ENCODE assay signal across 15 cellular contexts in genomic region chr7:139598642-139599041, GRCh38.
DNase-seq lines count a peak whose midpoint lies in the region; ATAC-seq and TF ChIP-seq lines count a peak whose summit lies in the region.
"Had no signal": no experiment of that assay in that cellular context is flagged by ENCODE, and none has a peak within 500 bp of the region (broad histone marks: within the 10 kb centered on the region; RNA-seq: fewer than 3 reads in every experiment).

No MANE protein-coding gene starts in this region.

- H3K36me3 Mint-ChIP-seq in progenitor cell of endocrine pancreas (ENCODE audit: insufficient read depth) = peaks cover 21% of the 10 kb centered on the region
- peaks cover 68% of the 10 kb centered on the region for H3K36me3 Mint-ChIP-seq in CD8-positive, alpha-beta T cell

- intact Hi-C loops in CD8-positive, alpha-beta T cell (cut with DNase I, micrococcal nuclease) = no loop called here

- peaks cover 48% of the 10 kb centered on the region for H3K36me3 ChIP-seq in CD8-positive, alpha-beta T cell (ENCODE audit: insufficient read depth, low read length)

- H3K9me3 Mint-ChIP-seq in progenitor cell of endocrine pancreas (ENCODE audit: low read depth) = no peaks in the 10 kb centered on the region
- no peaks in the 10 kb centered on the region for H3K9me3 Mint-ChIP-seq in CD8-positive, alpha-beta T cell

- POLR2A ChIA-PET in CD8-positive, alpha-beta T cell (lab: Charles Lee) = no interaction called here

- TF ChIP-seq CTCF in progenitor cell of endocrine pancreas (IDR thresholded peaks at IDR 0.05; ENCODE audit: unreplicated experiment) = no peak
- TF ChIP-seq CTCF in CD8-positive, alpha-beta T cell (IDR thresholded peaks at IDR 0.05) = no peak

- no peaks in the 10 kb centered on the region for H3K4me1 ChIP-seq in CD8-positive, alpha-beta T cell (ENCODE audit: insufficient read depth, low read length)
- H3K4me1 ChIP-seq: tibial artery had no signal

- H3K27ac ChIP-seq in CD8-positive, alpha-beta T cell (ENCODE audit: low read depth, low read length) = no peak overlapping the region
- H3K27ac ChIP-seq: tibial artery, WERI-Rb-1 had no signal

- H3K4me1 Mint-ChIP-seq in progenitor cell of endocrine pancreas (ENCODE audit: low read depth) = no peaks in the 10 kb centered on the region
- H3K4me1 Mint-ChIP-seq in CD8-positive, alpha-beta T cell (ENCODE audit: low read depth) = no peaks in the 10 kb centered on the region

- CTCF ChIA-PET in CD8-positive, alpha-beta T cell (lab: Charles Lee) = interaction anchor here (0.8 to 1.1 kb wide), 2 partner anchors 16 to 404 kb away, joined by 3 read pairs; no protein-coding TSS in a partner anchor

- H3K4me3 ChIP-seq in CD8-positive, alpha-beta T cell (ENCODE audit: low read depth, low read length) = no peak overlapping the region
- H3K4me3 ChIP-seq: tibial artery had no signal

- no peak for ATAC-seq in GM18868 (IDR thresholded peaks at IDR 0.05; ENCODE audit: unreplicated experiment)
- no peak for ATAC-seq in CD8-positive, alpha-beta T cell

- H3K27me3 ChIP-seq in CD8-positive, alpha-beta T cell (ENCODE audit: insufficient read depth, low read length) = no peaks in the 10 kb centered on the region
- H3K27me3 ChIP-seq: tibial artery had no signal

- no peaks in the 10 kb centered on the region for H3K9me3 ChIP-seq in CD8-positive, alpha-beta T cell (ENCODE audit: low read length)
- H3K9me3 ChIP-seq: tibial artery had no signal

- no peak for TF ChIP-seq POLR2A in erythroblast (IDR thresholded peaks at IDR 0.05; ENCODE audit: low read length)

- H3K27me3 Mint-ChIP-seq in progenitor cell of endocrine pancreas = no peaks in the 10 kb centered on the region
- H3K27me3 Mint-ChIP-seq in CD8-positive, alpha-beta T cell (ENCODE audit: low read depth) = no peaks in the 10 kb centered on the region

- DNase-seq in NCI-H2081 (lab: John Stamatoyannopoulos, UW) = peak; percentile 20 to 73
- no peak for DNase-seq in NCI-H2081 treated with DMSO at 0.1 percent for 48 hours (lab: John Stamatoyannopoulos, UW)
- DNase-seq in NCI-H2227 (lab: John Stamatoyannopoulos, UW; ENCODE audit: unreplicated experiment) = peak; percentile 75
- peak; percentile 23 for DNase-seq in erythroblast (lab: John Stamatoyannopoulos, UW)
- no peak for DNase-seq in progenitor cell of endocrine pancreas (ENCODE audit: low spot score, unreplicated experiment)
- no peak for DNase-seq in CD8-positive, alpha-beta T cell
- no peak for DNase-seq in NCI-H510A treated with DMSO at 0.1 percent for 48 hours (lab: John Stamatoyannopoulos, UW)
- DNase-seq: activated T-cell treated with anti-CD3 and anti-CD28 coated beads for 4 hours; effector CD4-positive, alpha-beta T cell; H7; mesendoderm; NCI-H226; tibial artery; WERI-Rb-1 had no signal

- H3K4me3 Mint-ChIP-seq in progenitor cell of endocrine pancreas (ENCODE audit: low read depth) = no peak overlapping the region
- H3K4me3 Mint-ChIP-seq in CD8-positive, alpha-beta T cell = no peak overlapping the region

- peak overlapping the region; percentile 73 for H3K27ac Mint-ChIP-seq in progenitor cell of endocrine pancreas
- no peak overlapping the region for H3K27ac Mint-ChIP-seq in CD8-positive, alpha-beta T cell

Comparison
In these comparisons a context has a peak if more than half of its experiments do, and no peak if none do; other contexts are left out.
1. DNase-seq: peak in NCI-H2081 (2 of 2), NCI-H2227 (single experiment) and erythroblast (2 of 2); none in NCI-H2081 treated with DMSO at 0.1 percent for 48 hours (single experiment), progenitor cell of endocrine pancreas (single experiment), CD8-positive, alpha-beta T cell (0 of 7) and NCI-H510A treated with DMSO at 0.1 percent for 48 hours (single experiment).